ENCODE assay signal across 17 cellular contexts in the genomic region with DNA sequence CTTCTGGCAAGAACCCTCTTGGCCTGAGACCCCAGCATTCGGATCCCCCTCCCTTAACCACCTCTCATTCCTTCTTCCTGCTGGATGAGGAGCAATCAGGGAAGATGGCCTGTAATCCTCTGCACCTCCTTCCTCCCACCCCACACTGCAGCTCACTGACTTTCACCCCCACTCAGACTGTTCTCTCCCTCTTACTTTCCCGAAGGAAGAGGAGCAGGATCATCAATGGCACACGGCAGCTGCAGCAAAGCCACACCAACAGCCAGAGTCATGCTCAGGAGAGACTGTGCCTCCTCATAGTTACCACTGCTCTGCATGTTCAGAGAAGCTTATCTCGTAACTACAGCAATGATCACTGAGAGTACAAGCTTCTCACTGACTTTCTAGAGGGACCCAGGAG. TPM values are rescaled to one million over a fixed set of nuclear protein-coding genes. Genes with fewer than 3 reads are reported as not detected.
DNase-seq lines count a peak whose midpoint lies in the region; ATAC-seq and TF ChIP-seq lines count a peak whose summit lies in the region.
"Had no signal": no experiment of that assay in that cellular context is flagged by ENCODE, and none has a peak within 500 bp of the region (broad histone marks: within the 10 kb centered on the region; RNA-seq: fewer than 3 reads in every experiment).

No MANE protein-coding gene starts in this region.

- no peak for ATAC-seq in SK-N-SH treated with all-trans-retinoic acid at 6 μM for 48 hours

- H3K9me2 ChIP-seq in SK-N-SH: no peaks in the 10 kb centered on the region

- no peak overlapping the region for H2AFZ ChIP-seq in SK-N-SH (ENCODE audit: low read depth)
- H2AFZ ChIP-seq: PC-9 had no signal

- peaks cover 29% of the 10 kb centered on the region for H3K4me1 Mint-ChIP-seq in glutamatergic neuron (ENCODE audit: low read depth, unreplicated experiment)
- H3K4me1 Mint-ChIP-seq: B cell, CD14-positive monocyte had no signal

- no peak overlapping the region for H3K4me2 ChIP-seq in SK-N-SH
- H3K4me2 ChIP-seq: A549, PC-9 had no signal

- no peak overlapping the region for H3K9ac ChIP-seq in SK-N-SH

- CTCF ChIA-PET in SK-N-SH (lab: Yijun Ruan, JAX): interaction anchor here (0.9 to 4.0 kb wide), 5 partner anchors 17 to 258 kb away, joined by 3 to 26 read pairs (median 11); no protein-coding TSS in a partner anchor

- WGBS in SK-N-SH (ENCODE audit: low lambda C conversion rate): 93% methylated on average over 4 of the region's 4 CpGs

- H3K27me3 Mint-ChIP-seq in glutamatergic neuron (ENCODE audit: unreplicated experiment): peaks cover 4% of the 10 kb centered on the region
- H3K27me3 Mint-ChIP-seq: B cell had no signal

- TF ChIP-seq EP300 in SK-N-SH (IDR thresholded peaks at IDR 0.05; ENCODE audit: borderline replicate concordance in 1 of 2, low read depth in 1 of 2, low read length in 1 of 2): no peak

- DNase-seq in SK-N-SH (peak; percentile 23), glutamatergic neuron (no peak), ecto neural progenitor cell (ENCODE audit: low spot score) (no peak), SHP77 treated with DMSO at 0.1 percent for 48 hours (lab: John Stamatoyannopoulos, UW) (no peak), HK-2 (ENCODE audit: unreplicated experiment) (no peak)
- DNase-seq: HFFc6, Kasumi-1, NCI-H146, NCI-H526, PC-9, RPMI8226, SIG-M5 had no signal

- peaks cover 10 to 28% of the 10 kb centered on the region in 2 experiments for H3K36me3 ChIP-seq in SK-N-SH (replicated peaks in 1 of 2; ENCODE audit: control insufficient read depth in 1 of 2, insufficient read depth in 2 of 2, low read length in 1 of 2)

- H3K4me3 Mint-ChIP-seq in glutamatergic neuron (ENCODE audit: unreplicated experiment): peak overlapping the region; percentile 44
- H3K4me3 Mint-ChIP-seq: B cell, CD14-positive monocyte, HFFc6 had no signal

- H3K27me3 ChIP-seq in SK-N-SH (ENCODE audit: insufficient read depth): no peaks in the 10 kb centered on the region

- no peaks in the 10 kb centered on the region for H3K9me3 ChIP-seq in SK-N-SH
- H3K9me3 ChIP-seq: A549 had no signal

- no peaks in the 10 kb centered on the region for H3K79me2 ChIP-seq in SK-N-SH (ENCODE audit: insufficient read depth)

- peaks cover 9% of the 10 kb centered on the region for H3F3A ChIP-seq in SK-N-SH (replicated peaks; ENCODE audit: insufficient read depth)

- no peaks in the 10 kb centered on the region for H4K20me1 ChIP-seq in SK-N-SH (ENCODE audit: insufficient read depth)

- TF ChIP-seq CTCF in SK-N-SH (IDR thresholded peaks at IDR 0.05) (no peak), VCaP (conservative IDR thresholded peaks at IDR 0.05) (no peak), glutamatergic neuron (IDR thresholded peaks at IDR 0.05; ENCODE audit: partially characterized antibody, unreplicated experiment) (no peak)

- H3K4me3 ChIP-seq in SK-N-SH (ENCODE audit: low read depth in 2 of 2, low read length in 1 of 2): no peak overlapping the region
- H3K4me3 ChIP-seq: A549, PC-9 had no signal

- peaks cover 9% of the 10 kb centered on the region for H3K9me3 Mint-ChIP-seq in glutamatergic neuron (ENCODE audit: unreplicated experiment)
- H3K9me3 Mint-ChIP-seq: CD14-positive monocyte, HFFc6 had no signal

- H3K27ac ChIP-seq in SK-N-SH (ENCODE audit: low read depth in 2 of 2, low read length in 1 of 2) (peak overlapping the region in 1 of 2 experiments; percentile 88; a peak in 2 of 4 replicates), VCaP (0 out of 2 replicates have a peak overlapping the region, but pooled peaks have one; percentile 11)
- H3K27ac ChIP-seq: A549, PC-9 had no signal

- TF ChIP-seq RAD21 in SK-N-SH (IDR thresholded peaks at IDR 0.05; ENCODE audit: low read length): no peak

- H3K27ac Mint-ChIP-seq in glutamatergic neuron (ENCODE audit: unreplicated experiment): peak overlapping the region; percentile 13
- H3K27ac Mint-ChIP-seq: B cell, CD14-positive monocyte, HFFc6 had no signal

- POLR2A ChIA-PET in SK-N-SH (lab: Yijun Ruan, JAX): interaction anchor here (1.5 kb wide), 1 partner anchor 10 kb away, joined by 6 read pairs; a partner anchor contains a TSS

- peaks cover 0 to 32% of the 10 kb centered on the region in 2 experiments; a peak in 2 of 4 replicates for H3K4me1 ChIP-seq in SK-N-SH (ENCODE audit: control insufficient read depth in 1 of 2, insufficient read depth in 2 of 2, low read depth in 1 of 2, low read length in 1 of 2)
- H3K4me1 ChIP-seq: A549 had no signal

- no peaks in the 10 kb centered on the region for H3K36me3 Mint-ChIP-seq in glutamatergic neuron (ENCODE audit: unreplicated experiment)

TF ChIP-seq in SK-N-SH, 30 proteins besides CTCF, POLR2A, EP300 and RAD21 (continues in another document):
- TF ChIP-seq TEAD4 (IDR thresholded peaks at IDR 0.05; ENCODE audit: borderline replicate concordance, insufficient read depth) (no peak), RCOR1 (IDR thresholded peaks at IDR 0.05; ENCODE audit: low read length) (no peak), FOXJ3 (CRISPR knock-in tag; IDR thresholded peaks at IDR 0.05) (no peak), TCF12 (IDR thresholded peaks at IDR 0.05) (no peak), RFX5 (IDR thresholded peaks at IDR 0.05; ENCODE audit: low read length) (no peak), TAF1 (IDR thresholded peaks at IDR 0.05; ENCODE audit: borderline replicate concordance, low read depth, low read length) (no peak), JUND (IDR thresholded peaks at IDR 0.05) (no peak), SIN3A (IDR thresholded peaks at IDR 0.05; ENCODE audit: borderline replicate concordance, low read depth, low read length) (no peak), FOXM1 (IDR thresholded peaks at IDR 0.05; ENCODE audit: low read depth) (no peak)
- TF ChIP-seq, protein P1, sequence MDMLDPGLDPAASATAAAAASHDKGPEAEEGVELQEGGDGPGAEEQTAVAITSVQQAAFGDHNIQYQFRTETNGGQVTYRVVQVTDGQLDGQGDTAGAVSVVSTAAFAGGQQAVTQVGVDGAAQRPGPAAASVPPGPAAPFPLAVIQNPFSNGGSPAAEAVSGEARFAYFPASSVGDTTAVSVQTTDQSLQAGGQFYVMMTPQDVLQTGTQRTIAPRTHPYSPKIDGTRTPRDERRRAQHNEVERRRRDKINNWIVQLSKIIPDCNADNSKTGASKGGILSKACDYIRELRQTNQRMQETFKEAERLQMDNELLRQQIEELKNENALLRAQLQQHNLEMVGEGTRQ (IDR thresholded peaks at IDR 0.05; ENCODE audit: borderline replicate concordance, low read depth, low read length): no peak
- TF ChIP-seq, protein P2, sequence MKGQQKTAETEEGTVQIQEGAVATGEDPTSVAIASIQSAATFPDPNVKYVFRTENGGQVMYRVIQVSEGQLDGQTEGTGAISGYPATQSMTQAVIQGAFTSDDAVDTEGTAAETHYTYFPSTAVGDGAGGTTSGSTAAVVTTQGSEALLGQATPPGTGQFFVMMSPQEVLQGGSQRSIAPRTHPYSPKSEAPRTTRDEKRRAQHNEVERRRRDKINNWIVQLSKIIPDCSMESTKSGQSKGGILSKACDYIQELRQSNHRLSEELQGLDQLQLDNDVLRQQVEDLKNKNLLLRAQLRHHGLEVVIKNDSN (IDR thresholded peaks at IDR 0.05; ENCODE audit: borderline replicate concordance, low read depth): no peak

TF ChIP-seq in SK-N-SH treated with all-trans-retinoic acid at 6 μM for 48 hours, 23 proteins besides CTCF, POLR2A, EP300 and RAD21 (continues in another document):
- TF ChIP-seq TCF4 (CRISPR knock-in tag; IDR thresholded peaks at IDR 0.05; ENCODE audit: borderline replicate concordance): no peak
- TF ChIP-seq, protein P3, sequence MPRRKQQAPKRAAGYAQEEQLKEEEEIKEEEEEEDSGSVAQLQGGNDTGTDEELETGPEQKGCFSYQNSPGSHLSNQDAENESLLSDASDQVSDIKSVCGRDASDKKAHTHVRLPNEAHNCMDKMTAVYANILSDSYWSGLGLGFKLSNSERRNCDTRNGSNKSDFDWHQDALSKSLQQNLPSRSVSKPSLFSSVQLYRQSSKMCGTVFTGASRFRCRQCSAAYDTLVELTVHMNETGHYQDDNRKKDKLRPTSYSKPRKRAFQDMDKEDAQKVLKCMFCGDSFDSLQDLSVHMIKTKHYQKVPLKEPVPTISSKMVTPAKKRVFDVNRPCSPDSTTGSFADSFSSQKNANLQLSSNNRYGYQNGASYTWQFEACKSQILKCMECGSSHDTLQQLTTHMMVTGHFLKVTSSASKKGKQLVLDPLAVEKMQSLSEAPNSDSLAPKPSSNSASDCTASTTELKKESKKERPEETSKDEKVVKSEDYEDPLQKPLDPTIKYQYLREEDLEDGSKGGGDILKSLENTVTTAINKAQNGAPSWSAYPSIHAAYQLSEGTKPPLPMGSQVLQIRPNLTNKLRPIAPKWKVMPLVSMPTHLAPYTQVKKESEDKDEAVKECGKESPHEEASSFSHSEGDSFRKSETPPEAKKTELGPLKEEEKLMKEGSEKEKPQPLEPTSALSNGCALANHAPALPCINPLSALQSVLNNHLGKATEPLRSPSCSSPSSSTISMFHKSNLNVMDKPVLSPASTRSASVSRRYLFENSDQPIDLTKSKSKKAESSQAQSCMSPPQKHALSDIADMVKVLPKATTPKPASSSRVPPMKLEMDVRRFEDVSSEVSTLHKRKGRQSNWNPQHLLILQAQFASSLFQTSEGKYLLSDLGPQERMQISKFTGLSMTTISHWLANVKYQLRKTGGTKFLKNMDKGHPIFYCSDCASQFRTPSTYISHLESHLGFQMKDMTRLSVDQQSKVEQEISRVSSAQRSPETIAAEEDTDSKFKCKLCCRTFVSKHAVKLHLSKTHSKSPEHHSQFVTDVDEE (CRISPR knock-in tag; IDR thresholded peaks at IDR 0.05): no peak
- TF ChIP-seq ZNF565 (CRISPR knock-in tag; conservative IDR thresholded peaks at IDR 0.05; ENCODE audit: low read depth): no peak

RNA-seq across cellular contexts. Expression of a gene that starts 10.1 kb away (rescaled TPM):
- polyA plus RNA-seq in SK-N-SH (2012; rRNA removed): 62.9 and 63.6 TPM in 2 replicates
- polyA plus RNA-seq in SK-N-SH (2012; cell fraction: cytosol; rRNA removed): 47.9 and 50.2 TPM in 2 replicates
- 34.5 and 37.9 TPM in 2 replicates for polyA plus RNA-seq in SK-N-SH (2012; cell fraction: nucleus; rRNA removed)
- 22.6 TPM for total RNA-seq in glutamatergic neuron (ENCODE audit: unreplicated experiment)

RNA-seq across cellular contexts. Expression of a gene that starts 20.4 kb away (rescaled TPM):
- polyA plus RNA-seq in SK-N-SH (2012; rRNA removed): 1.6 and 1.7 TPM in 2 replicates
- 0.84 and 1.00 TPM in 2 replicates for polyA plus RNA-seq in SK-N-SH (2012; cell fraction: cytosol; rRNA removed)
- polyA plus RNA-seq in SK-N-SH (2012; cell fraction: nucleus; rRNA removed): 0.87 and 0.92 TPM in 2 replicates
- total RNA-seq in glutamatergic neuron (ENCODE audit: unreplicated experiment): 0.49 TPM

RNA-seq across cellular contexts. Expression of a gene that starts 41.6 kb away (rescaled TPM):
- polyA plus RNA-seq in SK-N-SH (2012; rRNA removed): 26.6 and 31.3 TPM in 2 replicates
- 33.4 and 36.1 TPM in 2 replicates for polyA plus RNA-seq in SK-N-SH (2012; cell fraction: cytosol; rRNA removed)
- 14.7 and 23.4 TPM in 2 replicates for polyA plus RNA-seq in SK-N-SH (2012; cell fraction: nucleus; rRNA removed)
- total RNA-seq in glutamatergic neuron (ENCODE audit: unreplicated experiment): 57.9 TPM

RNA-seq across cellular contexts. Expression of a gene that starts 45.7 kb away (rescaled TPM):
- 158 and 166 TPM in 2 replicates for polyA plus RNA-seq in SK-N-SH (2012; rRNA removed)
- polyA plus RNA-seq in SK-N-SH (2012; cell fraction: cytosol; rRNA removed): 87.1 and 148 TPM in 2 replicates
- polyA plus RNA-seq in SK-N-SH (2012; cell fraction: nucleus; rRNA removed): 45.7 and 77.2 TPM in 2 replicates
- 51.2 TPM for total RNA-seq in glutamatergic neuron (ENCODE audit: unreplicated experiment)
